ENCODE assay signal across 10 cellular contexts in genomic region chr3:44468572-44469520, GRCh38. TPM values are rescaled to one million over a fixed set of nuclear protein-coding genes. Genes with fewer than 3 reads are reported as not detected.
A peak's percentile ranks its signal among the peaks of the same experiment; 100 is the strongest.
DNase-seq lines count a peak whose midpoint lies in the region; ATAC-seq, FAIRE-seq and TF ChIP-seq lines count a peak whose summit lies in the region.
"Had no signal": no experiment of that assay in that cellular context is flagged by ENCODE, and none has a peak within 500 bp of the region (broad histone marks: within the 10 kb centered on the region; RNA-seq: fewer than 3 reads in every experiment).

No MANE protein-coding gene starts in this region.

- no peaks in the 10 kb centered on the region for H3K9me3 ChIP-seq in prostate gland

- TF ChIP-seq POLR2A in prostate gland (IDR thresholded peaks at IDR 0.05): no peak

- no peak overlapping the region for H3K4me3 ChIP-seq in fibroblast of the aortic adventitia (ENCODE audit: low read depth, low read length)
- no peak overlapping the region for H3K4me3 ChIP-seq in prostate gland

- H3K36me3 ChIP-seq in prostate gland: no peaks in the 10 kb centered on the region

- WGBS in prostate gland: 54% methylated on average over 10 of the region's 10 CpGs

- no peak for ATAC-seq in left ventricle myocardium superior

- FAIRE-seq in frontal cortex (lab: Jason Lieb, UNC): no peak

- intact Hi-C loops in prostate gland (cut with DNase I) (no loop called here), left ventricle myocardium superior (cut with micrococcal nuclease) (no loop called here)

- no peak overlapping the region for H3K27ac ChIP-seq in prostate gland

- H3K27me3 ChIP-seq in prostate gland (replicated peaks; ENCODE audit: insufficient read depth): no peaks in the 10 kb centered on the region

- TF ChIP-seq CTCF in fibroblast of the aortic adventitia (IDR thresholded peaks at IDR 0.05; ENCODE audit: insufficient read depth, low read length): no peak
- no peak for TF ChIP-seq CTCF in prostate gland (IDR thresholded peaks at IDR 0.05)

- H3K4me1 ChIP-seq in prostate gland (replicated peaks): no peaks in the 10 kb centered on the region

- DNase-seq in HT1080 (ENCODE audit: low read depth) (peak; percentile 25), T1000 (lab: John Stamatoyannopoulos, UW) (peak; percentile 23), fibroblast of the aortic adventitia (ENCODE audit: low read depth) (peak; percentile 11), prostate gland (ENCODE audit: low spot score) (no peak), NCI-H1417 treated with DMSO at 0.1 percent for 48 hours (lab: John Stamatoyannopoulos, UW) (no peak), left ventricle myocardium superior (no peak), frontal cortex (ENCODE audit: low spot score in 2 of 2) (no peak)
- peak; percentile 25 to 46 (median 31) for DNase-seq in stimulated activated CD4-positive, alpha-beta T cell treated with anti-CD3 and anti-CD28 coated beads, Interleukin-12 subunit alpha, Interleukin-12 subunit beta, amount 100 ng/mL, for 48 hours (ENCODE audit: low read depth in 2 of 3, low spot score in 1 of 3)
- DNase-seq: naive B cell, NCI-H524 treated with DMSO at 0.1 percent for 48 hours had no signal

RNA-seq across cellular contexts. Expression of gene ZNF445, which starts 8.6 kb away (rescaled TPM):
- 5.2 and 5.9 TPM in 2 replicates for total RNA-seq in HT1080 (2014; rRNA removed; shearing (Covaris generic))
- polyA plus RNA-seq in HT1080 (2015; cell fraction: cytosol; rRNA removed): 3.6 and 4.8 TPM in 2 replicates
- polyA plus RNA-seq in HT1080 (2015; cell fraction: nucleus; rRNA removed): 12.5 and 14.7 TPM in 2 replicates
- 12.1 and 14.3 TPM in 2 replicates for total RNA-seq in fibroblast of the aortic adventitia (ENCODE audit: low replicate concordance)
- 10 to 100 TPM; 10.8 to 17.9 TPM for total RNA-seq in prostate gland
- total RNA-seq in left ventricle myocardium superior: 12.1 TPM
- total RNA-seq in frontal cortex: 29.3 TPM

Comparison
In these comparisons a context has a peak if more than half of its experiments do, and no peak if none do; other contexts are left out.
1. DNase-seq: peak in HT1080 (single experiment), T1000 (single experiment), fibroblast of the aortic adventitia (single experiment) and stimulated activated CD4-positive, alpha-beta T cell treated with anti-CD3 and anti-CD28 coated beads, Interleukin-12 subunit alpha, Interleukin-12 subunit beta, amount 100 ng/mL, for 48 hours (3 of 3); none in prostate gland (single experiment), NCI-H1417 treated with DMSO at 0.1 percent for 48 hours (single experiment), left ventricle myocardium superior (single experiment) and frontal cortex (0 of 2).